Comparison of ENCODE assay signal across 1 cellular context in the genomic region with DNA sequence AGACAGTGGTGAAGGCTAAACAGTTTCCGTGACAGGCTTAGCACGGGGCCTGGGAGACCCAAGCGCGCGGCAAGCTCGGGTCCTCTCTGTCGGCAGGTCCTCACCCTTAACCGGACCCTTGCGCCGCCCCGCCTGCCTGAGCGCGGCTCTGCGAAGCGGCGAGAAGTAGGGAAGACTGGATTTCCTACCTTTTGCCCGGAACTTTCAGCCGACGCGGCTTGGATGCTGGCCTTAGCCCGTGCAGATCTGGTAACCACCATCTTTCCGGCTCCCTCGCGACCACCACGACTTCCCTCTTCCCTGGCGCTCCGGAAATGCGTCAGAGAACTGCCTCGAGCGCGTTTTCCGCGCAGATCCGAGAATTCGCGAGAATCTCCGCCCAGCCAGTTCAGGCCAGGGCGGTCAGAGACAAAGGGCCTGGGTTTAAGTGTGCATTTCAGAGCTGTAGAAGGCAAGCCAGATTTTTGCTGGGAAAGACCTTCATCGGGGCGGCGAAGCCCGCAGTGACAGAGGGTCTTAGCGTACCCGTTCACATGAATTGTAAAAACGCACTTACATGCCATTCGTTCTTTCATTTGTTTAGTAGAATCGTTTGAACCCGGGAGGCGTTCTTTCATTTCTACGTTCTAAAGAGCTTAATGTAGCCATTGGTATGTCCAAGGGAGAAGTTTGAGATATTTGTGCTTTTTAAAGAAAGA.
TF ChIP-seq lines count a peak whose summit lies in the region.

A gene with protein sequence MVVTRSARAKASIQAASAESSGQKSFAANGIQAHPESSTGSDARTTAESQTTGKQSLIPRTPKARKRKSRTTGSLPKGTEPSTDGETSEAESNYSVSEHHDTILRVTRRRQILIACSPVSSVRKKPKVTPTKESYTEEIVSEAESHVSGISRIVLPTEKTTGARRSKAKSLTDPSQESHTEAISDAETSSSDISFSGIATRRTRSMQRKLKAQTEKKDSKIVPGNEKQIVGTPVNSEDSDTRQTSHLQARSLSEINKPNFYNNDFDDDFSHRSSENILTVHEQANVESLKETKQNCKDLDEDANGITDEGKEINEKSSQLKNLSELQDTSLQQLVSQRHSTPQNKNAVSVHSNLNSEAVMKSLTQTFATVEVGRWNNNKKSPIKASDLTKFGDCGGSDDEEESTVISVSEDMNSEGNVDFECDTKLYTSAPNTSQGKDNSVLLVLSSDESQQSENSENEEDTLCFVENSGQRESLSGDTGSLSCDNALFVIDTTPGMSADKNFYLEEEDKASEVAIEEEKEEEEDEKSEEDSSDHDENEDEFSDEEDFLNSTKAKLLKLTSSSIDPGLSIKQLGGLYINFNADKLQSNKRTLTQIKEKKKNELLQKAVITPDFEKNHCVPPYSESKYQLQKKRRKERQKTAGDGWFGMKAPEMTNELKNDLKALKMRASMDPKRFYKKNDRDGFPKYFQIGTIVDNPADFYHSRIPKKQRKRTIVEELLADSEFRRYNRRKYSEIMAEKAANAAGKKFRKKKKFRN (minus strand): TSS at position 318 of the 698 bp plus-strand sequence. CDS start 58 bp downstream, at position 260.

TF ChIP-seq in HepG2, 621 proteins besides CTCF, POLR2A, EP300 and RAD21 (continued from another document and continues in another):
- TF ChIP-seq, protein P1, sequence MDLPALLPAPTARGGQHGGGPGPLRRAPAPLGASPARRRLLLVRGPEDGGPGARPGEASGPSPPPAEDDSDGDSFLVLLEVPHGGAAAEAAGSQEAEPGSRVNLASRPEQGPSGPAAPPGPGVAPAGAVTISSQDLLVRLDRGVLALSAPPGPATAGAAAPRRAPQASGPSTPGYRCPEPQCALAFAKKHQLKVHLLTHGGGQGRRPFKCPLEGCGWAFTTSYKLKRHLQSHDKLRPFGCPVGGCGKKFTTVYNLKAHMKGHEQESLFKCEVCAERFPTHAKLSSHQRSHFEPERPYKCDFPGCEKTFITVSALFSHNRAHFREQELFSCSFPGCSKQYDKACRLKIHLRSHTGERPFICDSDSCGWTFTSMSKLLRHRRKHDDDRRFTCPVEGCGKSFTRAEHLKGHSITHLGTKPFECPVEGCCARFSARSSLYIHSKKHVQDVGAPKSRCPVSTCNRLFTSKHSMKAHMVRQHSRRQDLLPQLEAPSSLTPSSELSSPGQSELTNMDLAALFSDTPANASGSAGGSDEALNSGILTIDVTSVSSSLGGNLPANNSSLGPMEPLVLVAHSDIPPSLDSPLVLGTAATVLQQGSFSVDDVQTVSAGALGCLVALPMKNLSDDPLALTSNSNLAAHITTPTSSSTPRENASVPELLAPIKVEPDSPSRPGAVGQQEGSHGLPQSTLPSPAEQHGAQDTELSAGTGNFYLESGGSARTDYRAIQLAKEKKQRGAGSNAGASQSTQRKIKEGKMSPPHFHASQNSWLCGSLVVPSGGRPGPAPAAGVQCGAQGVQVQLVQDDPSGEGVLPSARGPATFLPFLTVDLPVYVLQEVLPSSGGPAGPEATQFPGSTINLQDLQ (CRISPR knock-in tag; IDR thresholded peaks at IDR 0.05) = no peak
- TF ChIP-seq SP2 (CRISPR knock-in tag; IDR thresholded peaks at IDR 0.05) (peak; percentile 28; the same call in 1 of the 2 replicates), ZNF792 (CRISPR knock-in tag; IDR thresholded peaks at IDR 0.05) (peak; percentile 93), GPN1 (CRISPR knock-in tag; IDR thresholded peaks at IDR 0.05; ENCODE audit: borderline replicate concordance) (no peak; the same call in 1 of the 2 replicates), YEATS2 (CRISPR knock-in tag; IDR thresholded peaks at IDR 0.05; ENCODE audit: borderline replicate concordance) (peak; percentile 99), TSC22D2 (CRISPR knock-in tag; IDR thresholded peaks at IDR 0.05; ENCODE audit: borderline replicate concordance) (peak; percentile 83; the same call in 1 of the 2 replicates), HMGA1 (CRISPR knock-in tag; conservative IDR thresholded peaks at IDR 0.05) (no peak), RFXANK (CRISPR knock-in tag; IDR thresholded peaks at IDR 0.05) (0 out of 2 replicates have a peak, but pooled peaks have one; percentile 78), KDM3A (CRISPR knock-in tag; IDR thresholded peaks at IDR 0.05; ENCODE audit: low read depth) (peak; percentile 89; the same call in 1 of the 2 replicates), HMG20B (CRISPR knock-in tag; conservative IDR thresholded peaks at IDR 0.05) (no peak), ZSCAN20 (CRISPR knock-in tag; IDR thresholded peaks at IDR 0.05; ENCODE audit: borderline replicate concordance) (0 out of 2 replicates have a peak, but pooled peaks have one; percentile 33), ZNF136 (CRISPR knock-in tag; IDR thresholded peaks at IDR 0.05; ENCODE audit: low read depth) (no peak), NR2F6 (IDR thresholded peaks at IDR 0.05) (0 out of 2 replicates have a peak, but pooled peaks have one; percentile 11), NR2F6 (CRISPR knock-in tag; IDR thresholded peaks at IDR 0.05) (peak; percentile 64; the same call in 1 of the 2 replicates), HCFC1 (IDR thresholded peaks at IDR 0.05; ENCODE audit: low read depth, low read length) (peak; percentile 72), HNRNPK (IDR thresholded peaks at IDR 0.05; ENCODE audit: low read depth, low read length, poor library complexity, severe bottlenecking) (no peak), CBX1 (IDR thresholded peaks at IDR 0.05; ENCODE audit: low read depth) (no peak), RCOR2 (CRISPR knock-in tag; IDR thresholded peaks at IDR 0.05) (no peak), HOXD1 (CRISPR knock-in tag; IDR thresholded peaks at IDR 0.05) (no peak)
- TF ChIP-seq, protein P2, sequence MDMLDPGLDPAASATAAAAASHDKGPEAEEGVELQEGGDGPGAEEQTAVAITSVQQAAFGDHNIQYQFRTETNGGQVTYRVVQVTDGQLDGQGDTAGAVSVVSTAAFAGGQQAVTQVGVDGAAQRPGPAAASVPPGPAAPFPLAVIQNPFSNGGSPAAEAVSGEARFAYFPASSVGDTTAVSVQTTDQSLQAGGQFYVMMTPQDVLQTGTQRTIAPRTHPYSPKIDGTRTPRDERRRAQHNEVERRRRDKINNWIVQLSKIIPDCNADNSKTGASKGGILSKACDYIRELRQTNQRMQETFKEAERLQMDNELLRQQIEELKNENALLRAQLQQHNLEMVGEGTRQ (IDR thresholded peaks at IDR 0.05; ENCODE audit: low read depth, low read length) = peak; percentile 1; the same call in 1 of the 2 replicates
- TF ChIP-seq, protein P2 (CRISPR knock-in tag; IDR thresholded peaks at IDR 0.05; ENCODE audit: borderline replicate concordance) = no peak; the same call in 1 of the 2 replicates
- TF ChIP-seq, protein P3, sequence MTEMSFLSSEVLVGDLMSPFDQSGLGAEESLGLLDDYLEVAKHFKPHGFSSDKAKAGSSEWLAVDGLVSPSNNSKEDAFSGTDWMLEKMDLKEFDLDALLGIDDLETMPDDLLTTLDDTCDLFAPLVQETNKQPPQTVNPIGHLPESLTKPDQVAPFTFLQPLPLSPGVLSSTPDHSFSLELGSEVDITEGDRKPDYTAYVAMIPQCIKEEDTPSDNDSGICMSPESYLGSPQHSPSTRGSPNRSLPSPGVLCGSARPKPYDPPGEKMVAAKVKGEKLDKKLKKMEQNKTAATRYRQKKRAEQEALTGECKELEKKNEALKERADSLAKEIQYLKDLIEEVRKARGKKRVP (CRISPR knock-in tag; IDR thresholded peaks at IDR 0.05) = no peak; a peak in 1 of 4 replicates
- TF ChIP-seq, protein P4, sequence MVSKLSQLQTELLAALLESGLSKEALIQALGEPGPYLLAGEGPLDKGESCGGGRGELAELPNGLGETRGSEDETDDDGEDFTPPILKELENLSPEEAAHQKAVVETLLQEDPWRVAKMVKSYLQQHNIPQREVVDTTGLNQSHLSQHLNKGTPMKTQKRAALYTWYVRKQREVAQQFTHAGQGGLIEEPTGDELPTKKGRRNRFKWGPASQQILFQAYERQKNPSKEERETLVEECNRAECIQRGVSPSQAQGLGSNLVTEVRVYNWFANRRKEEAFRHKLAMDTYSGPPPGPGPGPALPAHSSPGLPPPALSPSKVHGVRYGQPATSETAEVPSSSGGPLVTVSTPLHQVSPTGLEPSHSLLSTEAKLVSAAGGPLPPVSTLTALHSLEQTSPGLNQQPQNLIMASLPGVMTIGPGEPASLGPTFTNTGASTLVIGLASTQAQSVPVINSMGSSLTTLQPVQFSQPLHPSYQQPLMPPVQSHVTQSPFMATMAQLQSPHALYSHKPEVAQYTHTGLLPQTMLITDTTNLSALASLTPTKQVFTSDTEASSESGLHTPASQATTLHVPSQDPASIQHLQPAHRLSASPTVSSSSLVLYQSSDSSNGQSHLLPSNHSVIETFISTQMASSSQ (IDR thresholded peaks at IDR 0.05; ENCODE audit: low read depth) = no peak
- TF ChIP-seq, protein P4 (CRISPR knock-in tag; IDR thresholded peaks at IDR 0.05; ENCODE audit: borderline replicate concordance) = peak; percentile 72; the same call in 1 of the 2 replicates
- TF ChIP-seq, protein P5, sequence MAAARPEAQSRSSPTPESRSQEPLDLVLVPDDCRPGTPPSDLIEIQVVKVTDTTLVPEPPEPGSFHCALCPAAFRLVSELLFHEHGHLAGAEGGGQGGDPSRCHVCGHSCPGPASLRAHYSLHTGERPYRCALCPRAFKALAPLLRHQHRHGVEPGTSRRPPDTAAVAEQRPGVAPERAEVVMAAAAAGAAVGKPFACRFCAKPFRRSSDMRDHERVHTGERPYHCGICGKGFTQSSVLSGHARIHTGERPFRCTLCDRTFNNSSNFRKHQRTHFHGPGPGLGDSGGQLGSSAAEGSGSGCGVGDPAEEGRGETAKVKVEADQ (CRISPR knock-in tag; IDR thresholded peaks at IDR 0.05; ENCODE audit: borderline replicate concordance) = no peak
- TF ChIP-seq, protein P6, sequence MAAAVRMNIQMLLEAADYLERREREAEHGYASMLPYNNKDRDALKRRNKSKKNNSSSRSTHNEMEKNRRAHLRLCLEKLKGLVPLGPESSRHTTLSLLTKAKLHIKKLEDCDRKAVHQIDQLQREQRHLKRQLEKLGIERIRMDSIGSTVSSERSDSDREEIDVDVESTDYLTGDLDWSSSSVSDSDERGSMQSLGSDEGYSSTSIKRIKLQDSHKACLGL (CRISPR knock-in tag; IDR thresholded peaks at IDR 0.05) = peak; percentile 75
- TF ChIP-seq, protein P7, sequence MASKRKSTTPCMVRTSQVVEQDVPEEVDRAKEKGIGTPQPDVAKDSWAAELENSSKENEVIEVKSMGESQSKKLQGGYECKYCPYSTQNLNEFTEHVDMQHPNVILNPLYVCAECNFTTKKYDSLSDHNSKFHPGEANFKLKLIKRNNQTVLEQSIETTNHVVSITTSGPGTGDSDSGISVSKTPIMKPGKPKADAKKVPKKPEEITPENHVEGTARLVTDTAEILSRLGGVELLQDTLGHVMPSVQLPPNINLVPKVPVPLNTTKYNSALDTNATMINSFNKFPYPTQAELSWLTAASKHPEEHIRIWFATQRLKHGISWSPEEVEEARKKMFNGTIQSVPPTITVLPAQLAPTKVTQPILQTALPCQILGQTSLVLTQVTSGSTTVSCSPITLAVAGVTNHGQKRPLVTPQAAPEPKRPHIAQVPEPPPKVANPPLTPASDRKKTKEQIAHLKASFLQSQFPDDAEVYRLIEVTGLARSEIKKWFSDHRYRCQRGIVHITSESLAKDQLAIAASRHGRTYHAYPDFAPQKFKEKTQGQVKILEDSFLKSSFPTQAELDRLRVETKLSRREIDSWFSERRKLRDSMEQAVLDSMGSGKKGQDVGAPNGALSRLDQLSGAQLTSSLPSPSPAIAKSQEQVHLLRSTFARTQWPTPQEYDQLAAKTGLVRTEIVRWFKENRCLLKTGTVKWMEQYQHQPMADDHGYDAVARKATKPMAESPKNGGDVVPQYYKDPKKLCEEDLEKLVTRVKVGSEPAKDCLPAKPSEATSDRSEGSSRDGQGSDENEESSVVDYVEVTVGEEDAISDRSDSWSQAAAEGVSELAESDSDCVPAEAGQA (IDR thresholded peaks at IDR 0.05; ENCODE audit: low read depth) = peak; percentile 91
- TF ChIP-seq, protein P7 (CRISPR knock-in tag; IDR thresholded peaks at IDR 0.05; ENCODE audit: borderline replicate concordance) = 0 out of 2 replicates have a peak, but pooled peaks have one; percentile 39
- TF ChIP-seq, protein P8, sequence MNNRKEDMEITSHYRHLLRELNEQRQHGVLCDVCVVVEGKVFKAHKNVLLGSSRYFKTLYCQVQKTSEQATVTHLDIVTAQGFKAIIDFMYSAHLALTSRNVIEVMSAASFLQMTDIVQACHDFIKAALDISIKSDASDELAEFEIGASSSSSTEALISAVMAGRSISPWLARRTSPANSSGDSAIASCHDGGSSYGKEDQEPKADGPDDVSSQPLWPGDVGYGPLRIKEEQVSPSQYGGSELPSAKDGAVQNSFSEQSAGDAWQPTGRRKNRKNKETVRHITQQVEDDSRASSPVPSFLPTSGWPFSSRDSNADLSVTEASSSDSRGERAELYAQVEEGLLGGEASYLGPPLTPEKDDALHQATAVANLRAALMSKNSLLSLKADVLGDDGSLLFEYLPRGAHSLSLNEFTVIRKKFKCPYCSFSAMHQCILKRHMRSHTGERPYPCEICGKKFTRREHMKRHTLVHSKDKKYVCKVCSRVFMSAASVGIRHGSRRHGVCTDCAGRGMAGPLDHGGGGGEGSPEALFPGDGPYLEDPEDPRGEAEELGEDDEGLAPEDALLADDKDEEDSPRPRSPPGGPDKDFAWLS (CRISPR knock-in tag; IDR thresholded peaks at IDR 0.05; ENCODE audit: borderline replicate concordance) = no peak
